Comparison of ENCODE assay signal across 1 cellular context in genomic region chr1:112997781-112998180, GRCh38.
TF ChIP-seq lines count a peak whose summit lies in the region.

No MANE protein-coding gene starts in this region.

TF ChIP-seq in IMR-90, 13 proteins besides CTCF, POLR2A, EP300 and RAD21:
- TF ChIP-seq MXI1 (IDR thresholded peaks at IDR 0.05; ENCODE audit: borderline replicate concordance, low read depth, low read length) = no peak
- TF ChIP-seq CHD1 (IDR thresholded peaks at IDR 0.05; ENCODE audit: low read depth, low read length) = no peak
- no peak for TF ChIP-seq RCOR1 (IDR thresholded peaks at IDR 0.05; ENCODE audit: insufficient replicate concordance, low read length)
- no peak for TF ChIP-seq MAFK (IDR thresholded peaks at IDR 0.05; ENCODE audit: low read depth, low read length)
- TF ChIP-seq FOS (IDR thresholded peaks at IDR 0.05; ENCODE audit: low read depth, low read length) = no peak
- TF ChIP-seq SMC3 (IDR thresholded peaks at IDR 0.05; ENCODE audit: low read depth, low read length) = no peak
- TF ChIP-seq NFE2L2 (IDR thresholded peaks at IDR 0.05; ENCODE audit: low read depth, low read length) = no peak
